In genomic region chr5:31844615-31845345, GRCh38 we compare ENCODE assay signal across 3 cellular contexts.
TF ChIP-seq lines count a peak whose summit lies in the region.

No MANE protein-coding gene starts in this region.

TF ChIP-seq in A549, 52 proteins besides CTCF, POLR2A, EP300 and RAD21:
- TF ChIP-seq HOXB5 (CRISPR knock-in tag; IDR thresholded peaks at IDR 0.05) = no peak
- no peak for TF ChIP-seq ESRRA (IDR thresholded peaks at IDR 0.05; ENCODE audit: borderline replicate concordance, low read length)
- no peak for TF ChIP-seq CBX8 (IDR thresholded peaks at IDR 0.05)
- no peak for TF ChIP-seq FOSB (CRISPR knock-in tag; IDR thresholded peaks at IDR 0.05)
- no peak for TF ChIP-seq HEYL (CRISPR knock-in tag; IDR thresholded peaks at IDR 0.05)
- no peak for TF ChIP-seq FOXS1 (CRISPR knock-in tag; IDR thresholded peaks at IDR 0.05)
- TF ChIP-seq ELK1 (IDR thresholded peaks at IDR 0.05; ENCODE audit: low read depth, low read length) = no peak
- TF ChIP-seq NR3C1 (IDR thresholded peaks at IDR 0.05) = no peak
- no peak for TF ChIP-seq BHLHE40 (IDR thresholded peaks at IDR 0.05; ENCODE audit: low read depth, low read length)
- no peak for TF ChIP-seq NPAS2 (CRISPR knock-in tag; IDR thresholded peaks at IDR 0.05; ENCODE audit: borderline replicate concordance)
- TF ChIP-seq PBX3 (IDR thresholded peaks at IDR 0.05) = no peak
- no peak for TF ChIP-seq JUN (IDR thresholded peaks at IDR 0.05)
TF ChIP-seq in A549: peak in this region for 0.

TF ChIP-seq in HCT116, 20 proteins besides CTCF, POLR2A, EP300 and RAD21:
- no peak for TF ChIP-seq YY1 (IDR thresholded peaks at IDR 0.05; ENCODE audit: extremely low read depth, insufficient replicate concordance, low read depth, low read length)
- no peak for TF ChIP-seq FOSL1 (IDR thresholded peaks at IDR 0.05; ENCODE audit: low read depth)
- TF ChIP-seq SIN3A (IDR thresholded peaks at IDR 0.05; ENCODE audit: low read depth) = no peak
- TF ChIP-seq CEBPB (IDR thresholded peaks at IDR 0.05; ENCODE audit: low read depth) = no peak
- no peak for TF ChIP-seq SP1 (IDR thresholded peaks at IDR 0.05; ENCODE audit: low read depth)
- no peak for TF ChIP-seq ZNF274 (IDR thresholded peaks at IDR 0.05; ENCODE audit: low read depth, low read length)
- TF ChIP-seq ATF3 (IDR thresholded peaks at IDR 0.05) = no peak
- no peak for TF ChIP-seq ELF1 (IDR thresholded peaks at IDR 0.05; ENCODE audit: borderline replicate concordance, low read depth)
- no peak for TF ChIP-seq EZH2 (IDR thresholded peaks at IDR 0.05)
- TF ChIP-seq EZH2phosphoT487 (IDR thresholded peaks at IDR 0.05; ENCODE audit: borderline replicate concordance) = no peak
- no peak for TF ChIP-seq ZBTB33 (IDR thresholded peaks at IDR 0.05; ENCODE audit: extremely low read depth, insufficient replicate concordance, low read length)
- no peak for TF ChIP-seq POLR2AphosphoS5 (IDR thresholded peaks at IDR 0.05; ENCODE audit: low read depth, low read length)
- no peak for TF ChIP-seq JUND (IDR thresholded peaks at IDR 0.05)
- TF ChIP-seq EGR1 (IDR thresholded peaks at IDR 0.05; ENCODE audit: low read depth) = no peak
- no peak for TF ChIP-seq MAX (IDR thresholded peaks at IDR 0.05)
- TF ChIP-seq CBX3 (IDR thresholded peaks at IDR 0.05; ENCODE audit: low read depth) = no peak
- TF ChIP-seq TCF7L2 (IDR thresholded peaks at IDR 0.05; ENCODE audit: borderline replicate concordance, extremely low read depth, insufficient read depth, insufficient read length) = no peak
- TF ChIP-seq ZFX (IDR thresholded peaks at IDR 0.05) = no peak
- no peak for TF ChIP-seq SRF (IDR thresholded peaks at IDR 0.05; ENCODE audit: low read depth)

TF ChIP-seq in WTC11, 78 proteins besides CTCF, POLR2A, EP300 and RAD21:
- no peak for TF ChIP-seq AR (CRISPR knock-in tag; IDR thresholded peaks at IDR 0.05)
- TF ChIP-seq GTF2I (CRISPR knock-in tag; conservative IDR thresholded peaks at IDR 0.05) = no peak
- no peak for TF ChIP-seq KAT7 (CRISPR knock-in tag; IDR thresholded peaks at IDR 0.05; ENCODE audit: borderline replicate concordance)
- TF ChIP-seq MAX (CRISPR knock-in tag; IDR thresholded peaks at IDR 0.05) = no peak
- TF ChIP-seq ZNF396 (CRISPR knock-in tag; IDR thresholded peaks at IDR 0.05; ENCODE audit: borderline replicate concordance) = no peak
- no peak for TF ChIP-seq ZNF232 (CRISPR knock-in tag; IDR thresholded peaks at IDR 0.05)
- TF ChIP-seq ZNF219 (CRISPR knock-in tag; IDR thresholded peaks at IDR 0.05; ENCODE audit: borderline replicate concordance) = no peak
- no peak for TF ChIP-seq ZBTB43 (CRISPR knock-in tag; IDR thresholded peaks at IDR 0.05)
- TF ChIP-seq PREB (CRISPR knock-in tag; IDR thresholded peaks at IDR 0.05; ENCODE audit: borderline replicate concordance) = no peak
- no peak for TF ChIP-seq ZNF416 (CRISPR knock-in tag; IDR thresholded peaks at IDR 0.05)
- TF ChIP-seq CREB1 (CRISPR knock-in tag; IDR thresholded peaks at IDR 0.05) = no peak
TF ChIP-seq in WTC11: peak in this region for 0.
